In genomic region chr5:79936644-79937216, GRCh38 we compare ENCODE assay signal across 1 cellular context.
TF ChIP-seq lines count a peak whose summit lies in the region.

No MANE protein-coding gene starts in this region.

TF ChIP-seq in HEK293, 187 proteins besides CTCF, POLR2A, EP300 and RAD21 (continued from another document):
- TF ChIP-seq HIC1 (tag by site-specific recombination; IDR thresholded peaks at IDR 0.05) (no peak), PRDM1 (tag by site-specific recombination; IDR thresholded peaks at IDR 0.05) (no peak), ZNF324 (tag by site-specific recombination; IDR thresholded peaks at IDR 0.05) (no peak), SCRT1 (tag by site-specific recombination; IDR thresholded peaks at IDR 0.05; ENCODE audit: borderline replicate concordance) (no peak), PRDM6 (tag by site-specific recombination; IDR thresholded peaks at IDR 0.05) (no peak), ZSCAN4 (tag by site-specific recombination; IDR thresholded peaks at IDR 0.05) (no peak), ZNF785 (tag by site-specific recombination; IDR thresholded peaks at IDR 0.05) (no peak), GLIS1 (tag by site-specific recombination; IDR thresholded peaks at IDR 0.05) (no peak), BCL11B (tag by site-specific recombination; IDR thresholded peaks at IDR 0.05; ENCODE audit: low read depth) (no peak), ZBTB17 (tag by site-specific recombination; IDR thresholded peaks at IDR 0.05) (no peak), KLF7 (tag by site-specific recombination; IDR thresholded peaks at IDR 0.05; ENCODE audit: borderline replicate concordance) (no peak), ZNF558 (tag by site-specific recombination; IDR thresholded peaks at IDR 0.05) (no peak), ZNF335 (tag by site-specific recombination; conservative IDR thresholded peaks at IDR 0.05) (0 out of 2 replicates have a peak, but pooled peaks have one; percentile 16)
